ENCODE assay signal across 1 cellular context in the genomic region with DNA sequence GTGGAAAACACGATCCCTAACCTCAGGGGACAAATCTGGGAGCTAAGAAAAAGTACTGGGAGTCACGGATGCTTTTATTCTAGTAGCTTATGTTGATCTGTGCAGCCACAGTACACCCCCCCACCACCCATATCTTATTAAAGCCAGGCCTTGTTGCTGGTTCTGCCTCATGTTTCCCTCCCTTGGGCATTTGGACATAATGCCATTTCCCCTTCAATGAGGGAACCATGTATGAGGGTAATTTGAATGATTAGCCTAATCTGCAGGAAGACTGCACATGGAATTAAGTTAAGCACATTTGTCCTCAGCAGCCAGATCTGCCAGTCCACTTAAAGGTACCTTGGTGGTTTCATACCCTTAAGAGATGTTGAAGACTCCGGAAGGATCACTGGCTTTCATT.
TF ChIP-seq lines count a peak whose summit lies in the region.

No MANE protein-coding gene starts in this region.

TF ChIP-seq in SK-N-SH, 30 proteins besides CTCF, POLR2A, EP300 and RAD21 (continued from another document):
- TF ChIP-seq, protein P1, sequence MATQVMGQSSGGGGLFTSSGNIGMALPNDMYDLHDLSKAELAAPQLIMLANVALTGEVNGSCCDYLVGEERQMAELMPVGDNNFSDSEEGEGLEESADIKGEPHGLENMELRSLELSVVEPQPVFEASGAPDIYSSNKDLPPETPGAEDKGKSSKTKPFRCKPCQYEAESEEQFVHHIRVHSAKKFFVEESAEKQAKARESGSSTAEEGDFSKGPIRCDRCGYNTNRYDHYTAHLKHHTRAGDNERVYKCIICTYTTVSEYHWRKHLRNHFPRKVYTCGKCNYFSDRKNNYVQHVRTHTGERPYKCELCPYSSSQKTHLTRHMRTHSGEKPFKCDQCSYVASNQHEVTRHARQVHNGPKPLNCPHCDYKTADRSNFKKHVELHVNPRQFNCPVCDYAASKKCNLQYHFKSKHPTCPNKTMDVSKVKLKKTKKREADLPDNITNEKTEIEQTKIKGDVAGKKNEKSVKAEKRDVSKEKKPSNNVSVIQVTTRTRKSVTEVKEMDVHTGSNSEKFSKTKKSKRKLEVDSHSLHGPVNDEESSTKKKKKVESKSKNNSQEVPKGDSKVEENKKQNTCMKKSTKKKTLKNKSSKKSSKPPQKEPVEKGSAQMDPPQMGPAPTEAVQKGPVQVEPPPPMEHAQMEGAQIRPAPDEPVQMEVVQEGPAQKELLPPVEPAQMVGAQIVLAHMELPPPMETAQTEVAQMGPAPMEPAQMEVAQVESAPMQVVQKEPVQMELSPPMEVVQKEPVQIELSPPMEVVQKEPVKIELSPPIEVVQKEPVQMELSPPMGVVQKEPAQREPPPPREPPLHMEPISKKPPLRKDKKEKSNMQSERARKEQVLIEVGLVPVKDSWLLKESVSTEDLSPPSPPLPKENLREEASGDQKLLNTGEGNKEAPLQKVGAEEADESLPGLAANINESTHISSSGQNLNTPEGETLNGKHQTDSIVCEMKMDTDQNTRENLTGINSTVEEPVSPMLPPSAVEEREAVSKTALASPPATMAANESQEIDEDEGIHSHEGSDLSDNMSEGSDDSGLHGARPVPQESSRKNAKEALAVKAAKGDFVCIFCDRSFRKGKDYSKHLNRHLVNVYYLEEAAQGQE (IDR thresholded peaks at IDR 0.05; ENCODE audit: low read depth, low read length) = no peak
- TF ChIP-seq YY1 (IDR thresholded peaks at IDR 0.05; ENCODE audit: low read depth) (no peak), ELF1 (IDR thresholded peaks at IDR 0.05) (no peak), FOXJ3 (CRISPR knock-in tag; IDR thresholded peaks at IDR 0.05) (peak; percentile 99), POLR2AphosphoS5 (IDR thresholded peaks at IDR 0.05; ENCODE audit: low read depth, low read length) (no peak), MXI1 (IDR thresholded peaks at IDR 0.05; ENCODE audit: low read depth, low read length) (peak; percentile 62; the same call in 1 of the 2 replicates), EZH2phosphoT487 (IDR thresholded peaks at IDR 0.05; ENCODE audit: borderline replicate concordance, low read depth) (no peak), GABPA (IDR thresholded peaks at IDR 0.05; ENCODE audit: low read depth) (no peak), MEF2A (IDR thresholded peaks at IDR 0.05; ENCODE audit: borderline replicate concordance, low read depth) (no peak), GATA2 (CRISPR knock-in tag; IDR thresholded peaks at IDR 0.05) (peak; percentile 87), CHD2 (IDR thresholded peaks at IDR 0.05; ENCODE audit: low read length, partially characterized antibody) (peak; percentile 83), TCF12 (IDR thresholded peaks at IDR 0.05) (peak; percentile 13; the same call in 1 of the 2 replicates), RCOR1 (IDR thresholded peaks at IDR 0.05; ENCODE audit: low read length) (peak; percentile 96), FOSL2 (IDR thresholded peaks at IDR 0.05; ENCODE audit: borderline replicate concordance, low read depth) (no peak), NRF1 (IDR thresholded peaks at IDR 0.05; ENCODE audit: low read depth, low read length) (no peak), JUND (IDR thresholded peaks at IDR 0.05) (no peak)
- TF ChIP-seq, protein P2, sequence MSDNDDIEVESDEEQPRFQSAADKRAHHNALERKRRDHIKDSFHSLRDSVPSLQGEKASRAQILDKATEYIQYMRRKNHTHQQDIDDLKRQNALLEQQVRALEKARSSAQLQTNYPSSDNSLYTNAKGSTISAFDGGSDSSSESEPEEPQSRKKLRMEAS (IDR thresholded peaks at IDR 0.05; ENCODE audit: low read depth) = no peak
- TF ChIP-seq, protein P3, sequence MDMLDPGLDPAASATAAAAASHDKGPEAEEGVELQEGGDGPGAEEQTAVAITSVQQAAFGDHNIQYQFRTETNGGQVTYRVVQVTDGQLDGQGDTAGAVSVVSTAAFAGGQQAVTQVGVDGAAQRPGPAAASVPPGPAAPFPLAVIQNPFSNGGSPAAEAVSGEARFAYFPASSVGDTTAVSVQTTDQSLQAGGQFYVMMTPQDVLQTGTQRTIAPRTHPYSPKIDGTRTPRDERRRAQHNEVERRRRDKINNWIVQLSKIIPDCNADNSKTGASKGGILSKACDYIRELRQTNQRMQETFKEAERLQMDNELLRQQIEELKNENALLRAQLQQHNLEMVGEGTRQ (IDR thresholded peaks at IDR 0.05; ENCODE audit: borderline replicate concordance, low read depth, low read length) = no peak
- TF ChIP-seq, protein P4, sequence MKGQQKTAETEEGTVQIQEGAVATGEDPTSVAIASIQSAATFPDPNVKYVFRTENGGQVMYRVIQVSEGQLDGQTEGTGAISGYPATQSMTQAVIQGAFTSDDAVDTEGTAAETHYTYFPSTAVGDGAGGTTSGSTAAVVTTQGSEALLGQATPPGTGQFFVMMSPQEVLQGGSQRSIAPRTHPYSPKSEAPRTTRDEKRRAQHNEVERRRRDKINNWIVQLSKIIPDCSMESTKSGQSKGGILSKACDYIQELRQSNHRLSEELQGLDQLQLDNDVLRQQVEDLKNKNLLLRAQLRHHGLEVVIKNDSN (IDR thresholded peaks at IDR 0.05; ENCODE audit: borderline replicate concordance, low read depth) = no peak
- TF ChIP-seq, protein P5, sequence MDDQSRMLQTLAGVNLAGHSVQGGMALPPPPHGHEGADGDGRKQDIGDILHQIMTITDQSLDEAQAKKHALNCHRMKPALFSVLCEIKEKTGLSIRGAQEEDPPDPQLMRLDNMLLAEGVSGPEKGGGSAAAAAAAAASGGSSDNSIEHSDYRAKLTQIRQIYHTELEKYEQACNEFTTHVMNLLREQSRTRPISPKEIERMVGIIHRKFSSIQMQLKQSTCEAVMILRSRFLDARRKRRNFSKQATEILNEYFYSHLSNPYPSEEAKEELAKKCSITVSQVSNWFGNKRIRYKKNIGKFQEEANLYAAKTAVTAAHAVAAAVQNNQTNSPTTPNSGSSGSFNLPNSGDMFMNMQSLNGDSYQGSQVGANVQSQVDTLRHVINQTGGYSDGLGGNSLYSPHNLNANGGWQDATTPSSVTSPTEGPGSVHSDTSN (IDR thresholded peaks at IDR 0.05) = no peak
